Comparison of ENCODE assay signal across 8 cellular contexts in genomic region chr14:62179367-62180018, GRCh38.
DNase-seq lines count a peak whose midpoint lies in the region; ATAC-seq, FAIRE-seq and TF ChIP-seq lines count a peak whose summit lies in the region.

No MANE protein-coding gene starts in this region.

- FAIRE-seq in GM12892 (lab: Jason Lieb, UNC), result peak; percentile 14

- H3K4me3 ChIP-seq in AG09309 (ENCODE audit: control insufficient read depth, low read depth, low read length), result no peak overlapping the region
- H3K4me3 ChIP-seq in mammary epithelial cell (replicated peaks in 1 of 3; ENCODE audit: insufficient read depth in 1 of 3, low read depth in 2 of 3, low read length in 3 of 3), result no peak overlapping the region
- H3K4me3 ChIP-seq in transverse colon, result no peak overlapping the region

- H3K9me3 ChIP-seq in mammary epithelial cell (replicated peaks; ENCODE audit: insufficient read depth, low read length), result no peaks in the 10 kb centered on the region
- H3K9me3 ChIP-seq in transverse colon, result no peaks in the 10 kb centered on the region

- intact Hi-C loops in mammary epithelial cell (cut with micrococcal nuclease) (loop anchor here (1.0 to 10.0 kb wide), 5 partner anchors 525 to 1097 kb away; no protein-coding TSS in a partner anchor), left colon (cut with DNase I, micrococcal nuclease) (loop anchor here in 1 of 2 donors (10.0 kb wide), 1 partner anchor 1095 kb away; no protein-coding TSS in a partner anchor), transverse colon (cut with DNase I; ENCODE audit: low total_unique reads) (no loop called here)

- H4K20me1 ChIP-seq in mammary epithelial cell (ENCODE audit: insufficient read depth, low read length), result no peaks in the 10 kb centered on the region

- no peak for TF ChIP-seq POLR2A in GM12892 (IDR thresholded peaks at IDR 0.05; ENCODE audit: low read depth, low read length)
- no peak for TF ChIP-seq POLR2A in transverse colon (IDR thresholded peaks at IDR 0.05)
- no peak for TF ChIP-seq POLR2A in GM18505 (IDR thresholded peaks at IDR 0.05; ENCODE audit: borderline replicate concordance, extremely low read depth, insufficient read depth, insufficient read length)

- H3K4me2 ChIP-seq in mammary epithelial cell (ENCODE audit: insufficient read depth, low read depth, low read length), result no peak overlapping the region

- CTCF ChIA-PET in mammary epithelial cell (lab: Charles Lee; ENCODE audit: low non-redundant PET), result interaction anchor here (0.6 to 0.7 kb wide), 3 partner anchors 470 to 955 kb away, joined by 3 to 6 read pairs (median 3); no protein-coding TSS in a partner anchor

- no peak overlapping the region for H3K9ac ChIP-seq in mammary epithelial cell (ENCODE audit: insufficient read depth, low read length)

- no TSS peak for BruUV-seq in mammary epithelial cell (replicated peaks; lab: Mats Ljungman, UMichigan)

- ATAC-seq in left colon (no peak), GM18505 (IDR thresholded peaks at IDR 0.05; ENCODE audit: unreplicated experiment) (no peak)

- H3K79me2 ChIP-seq in mammary epithelial cell (ENCODE audit: insufficient read depth, low read length), result no peaks in the 10 kb centered on the region

- dilution Hi-C loops in mammary epithelial cell (cut with HindIII; ENCODE audit: low sequenced_read_pairs), result no loop called here

- no peak for TF ChIP-seq EP300 in transverse colon (IDR thresholded peaks at IDR 0.05; ENCODE audit: low read depth)

- no peak overlapping the region for H2AFZ ChIP-seq in mammary epithelial cell (ENCODE audit: low read depth, low read length)

- H3K36me3 ChIP-seq in mammary epithelial cell (ENCODE audit: insufficient read depth, low read length) (no peaks in the 10 kb centered on the region), transverse colon (no peaks in the 10 kb centered on the region)

- H3K27ac ChIP-seq in mammary epithelial cell (ENCODE audit: insufficient read depth, low read depth, low read length) (no peak overlapping the region), transverse colon (no peak overlapping the region)

- in situ Hi-C loops in mammary epithelial cell (cut with MboI; ENCODE audit: low sequenced_read_pairs in 2 of 2), result loop anchor here (5.0 to 10.0 kb wide), 3 partner anchors 853 to 1095 kb away; partner anchors contain the start of gene KCNH5 (in 1 of the 2)
- in situ Hi-C loops in transverse colon (cut with MboI; ENCODE audit: low pct_ligation_motif_present in 1 of 4, low pct_unique_long_range_greater_than_20kb in 1 of 4, low sequenced_read_pairs in 3 of 4), result loop anchor here in 2 of 4 donors (25.0 kb wide), 1 partner anchor 1083 kb away; no protein-coding TSS in a partner anchor

- WGBS in mammary epithelial cell (ENCODE audit: low coverage, missing lambda C conversion rate), result 39% methylated on average over 5 of the region's 5 CpGs
- WGBS in transverse colon (ENCODE audit: low coverage in 1 of 2), 2 donors, result 54 to 55% methylated on average over 4 to 5 of the region's 5 CpGs

- no peaks in the 10 kb centered on the region for H3K27me3 ChIP-seq in mammary epithelial cell (ENCODE audit: insufficient read depth, low read length)
- H3K27me3 ChIP-seq in transverse colon, result no peaks in the 10 kb centered on the region

- peak; percentile 70 for TF ChIP-seq CTCF in AG09309 (IDR thresholded peaks at IDR 0.05; ENCODE audit: control insufficient read depth, insufficient read depth, low read depth, low read length, missing control alignments)
- TF ChIP-seq CTCF in mammary epithelial cell (conservative IDR thresholded peaks at IDR 0.05 in 1 of 2, IDR thresholded peaks at IDR 0.05 in 1 of 2; ENCODE audit: extremely low read depth in 1 of 2, insufficient read depth in 1 of 2, low read depth in 1 of 2, low read length in 2 of 2), result peak; percentile 67 to 81
- peak in 3 of 5 experiments; percentile 8 to 24 (median 24) for TF ChIP-seq CTCF in transverse colon (IDR thresholded peaks at IDR 0.05)

- peak; percentile 80 for DNase-seq in AG09309 (ENCODE audit: low read depth)
- DNase-seq in GM12892 (ENCODE audit: insufficient read length), result no peak
- DNase-seq in HT-29 (ENCODE audit: low spot score), result peak; percentile 59
- peak; percentile 80 for DNase-seq in NCI-H82 (lab: John Stamatoyannopoulos, UW)
- peak; percentile 66 for DNase-seq in mammary epithelial cell
- DNase-seq in left colon, result peak; percentile 20 to 26
- DNase-seq in transverse colon, result peak; percentile 15

- no peaks in the 10 kb centered on the region for H3K4me1 ChIP-seq in mammary epithelial cell (ENCODE audit: insufficient read depth, low read length)
- H3K4me1 ChIP-seq in transverse colon, result no peaks in the 10 kb centered on the region

Comparison
In these comparisons a context has a peak if more than half of its experiments do, and no peak if none do; other contexts are left out.
1. CTCF ChIP-seq: peak in every context shown above with its lines; median percentile 74 in mammary epithelial cell; 70 in AG09309; 24 in transverse colon.